In the genomic region with DNA sequence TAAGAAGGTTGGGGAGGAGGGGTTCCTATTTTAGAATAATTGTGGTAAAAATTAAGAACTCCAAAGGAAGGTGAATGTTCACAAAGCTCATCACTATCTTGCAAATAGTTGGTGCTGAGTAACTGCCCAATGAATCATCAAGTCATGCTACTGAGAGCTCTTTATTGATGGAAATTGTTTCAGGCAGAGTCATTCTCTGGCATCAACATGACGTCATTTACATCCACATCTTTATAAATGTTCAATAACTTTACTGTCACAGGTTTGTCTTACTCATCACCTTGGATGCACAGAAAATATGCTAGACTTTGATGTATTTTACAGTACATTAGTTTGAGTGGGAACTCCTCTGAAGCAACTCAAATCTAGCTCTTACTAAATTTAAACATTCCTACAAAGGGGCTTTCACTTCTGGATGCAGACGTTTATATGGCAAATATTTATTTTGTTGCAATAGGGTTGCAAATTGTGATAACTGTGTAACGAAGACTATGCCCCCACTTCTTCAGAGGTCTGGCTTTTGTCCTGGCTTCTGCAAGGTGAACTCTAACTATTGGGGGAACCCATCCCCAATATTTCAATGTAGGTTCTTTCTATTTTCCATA, we compare ENCODE assay signal across 1 cellular context.
TF ChIP-seq lines count a peak whose summit lies in the region.

No MANE protein-coding gene starts in this region.

TF ChIP-seq in HepG2, 621 proteins besides CTCF, POLR2A, EP300 and RAD21 (continued from another document):
- TF ChIP-seq, protein P1, sequence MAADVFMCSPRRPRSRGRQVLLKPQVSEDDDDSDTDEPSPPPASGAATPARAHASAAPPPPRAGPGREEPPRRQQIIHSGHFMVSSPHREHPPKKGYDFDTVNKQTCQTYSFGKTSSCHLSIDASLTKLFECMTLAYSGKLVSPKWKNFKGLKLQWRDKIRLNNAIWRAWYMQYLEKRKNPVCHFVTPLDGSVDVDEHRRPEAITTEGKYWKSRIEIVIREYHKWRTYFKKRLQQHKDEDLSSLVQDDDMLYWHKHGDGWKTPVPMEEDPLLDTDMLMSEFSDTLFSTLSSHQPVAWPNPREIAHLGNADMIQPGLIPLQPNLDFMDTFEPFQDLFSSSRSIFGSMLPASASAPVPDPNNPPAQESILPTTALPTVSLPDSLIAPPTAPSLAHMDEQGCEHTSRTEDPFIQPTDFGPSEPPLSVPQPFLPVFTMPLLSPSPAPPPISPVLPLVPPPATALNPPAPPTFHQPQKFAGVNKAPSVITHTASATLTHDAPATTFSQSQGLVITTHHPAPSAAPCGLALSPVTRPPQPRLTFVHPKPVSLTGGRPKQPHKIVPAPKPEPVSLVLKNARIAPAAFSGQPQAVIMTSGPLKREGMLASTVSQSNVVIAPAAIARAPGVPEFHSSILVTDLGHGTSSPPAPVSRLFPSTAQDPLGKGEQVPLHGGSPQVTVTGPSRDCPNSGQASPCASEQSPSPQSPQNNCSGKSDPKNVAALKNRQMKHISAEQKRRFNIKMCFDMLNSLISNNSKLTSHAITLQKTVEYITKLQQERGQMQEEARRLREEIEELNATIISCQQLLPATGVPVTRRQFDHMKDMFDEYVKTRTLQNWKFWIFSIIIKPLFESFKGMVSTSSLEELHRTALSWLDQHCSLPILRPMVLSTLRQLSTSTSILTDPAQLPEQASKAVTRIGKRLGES (CRISPR knock-in tag; IDR thresholded peaks at IDR 0.05; ENCODE audit: borderline replicate concordance), result no peak
- TF ChIP-seq, protein P2, sequence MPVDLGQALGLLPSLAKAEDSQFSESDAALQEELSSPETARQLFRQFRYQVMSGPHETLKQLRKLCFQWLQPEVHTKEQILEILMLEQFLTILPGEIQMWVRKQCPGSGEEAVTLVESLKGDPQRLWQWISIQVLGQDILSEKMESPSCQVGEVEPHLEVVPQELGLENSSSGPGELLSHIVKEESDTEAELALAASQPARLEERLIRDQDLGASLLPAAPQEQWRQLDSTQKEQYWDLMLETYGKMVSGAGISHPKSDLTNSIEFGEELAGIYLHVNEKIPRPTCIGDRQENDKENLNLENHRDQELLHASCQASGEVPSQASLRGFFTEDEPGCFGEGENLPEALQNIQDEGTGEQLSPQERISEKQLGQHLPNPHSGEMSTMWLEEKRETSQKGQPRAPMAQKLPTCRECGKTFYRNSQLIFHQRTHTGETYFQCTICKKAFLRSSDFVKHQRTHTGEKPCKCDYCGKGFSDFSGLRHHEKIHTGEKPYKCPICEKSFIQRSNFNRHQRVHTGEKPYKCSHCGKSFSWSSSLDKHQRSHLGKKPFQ (CRISPR knock-in tag; IDR thresholded peaks at IDR 0.05; ENCODE audit: insufficient replicate concordance), result no peak
